Comparison of ENCODE assay signal across 1 cellular context in the genomic region with DNA sequence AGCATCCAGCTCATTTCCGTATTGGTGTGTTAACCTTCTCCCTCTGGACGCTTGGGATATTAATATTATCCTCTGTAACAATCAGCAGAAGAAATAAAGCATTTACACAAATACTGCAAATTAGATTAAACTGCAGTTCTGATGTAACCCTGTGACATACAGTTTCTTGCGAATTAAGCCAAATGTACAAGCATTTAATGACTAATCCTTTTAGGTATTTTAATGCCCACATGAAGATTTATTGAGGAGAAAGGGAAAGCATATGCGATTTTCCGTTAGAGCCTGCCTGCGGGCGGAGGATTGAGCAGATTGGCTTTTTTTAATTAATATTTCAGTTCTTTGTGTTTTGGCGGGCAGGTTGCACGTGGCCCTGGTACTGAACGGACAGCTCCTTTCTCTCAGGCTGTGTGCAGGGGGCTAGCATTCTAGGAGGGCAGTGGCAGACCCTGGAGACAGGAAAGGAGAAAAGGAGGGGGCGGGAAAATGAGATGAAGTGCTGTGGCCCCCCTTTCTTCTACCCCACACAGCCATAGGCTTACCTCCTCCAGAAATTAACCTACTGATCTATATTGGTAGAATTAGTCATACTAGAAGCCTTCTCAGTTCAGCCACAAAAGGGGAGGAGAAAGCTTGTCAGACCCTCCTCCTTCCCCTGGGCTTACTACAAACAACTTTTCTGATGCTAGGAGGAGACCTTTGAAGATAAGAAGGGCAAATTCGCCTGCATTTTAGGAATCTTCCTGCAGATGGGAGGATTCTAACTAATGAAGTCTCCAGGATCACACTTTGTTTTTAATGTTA.
TF ChIP-seq lines count a peak whose summit lies in the region.

No MANE protein-coding gene starts in this region.

TF ChIP-seq in SK-N-SH, 30 proteins besides CTCF, POLR2A, EP300 and RAD21 (continued from another document):
- TF ChIP-seq REST (IDR thresholded peaks at IDR 0.05; ENCODE audit: low read depth, low read length) (peak; percentile 90), GATA2 (CRISPR knock-in tag; IDR thresholded peaks at IDR 0.05) (no peak), TCF12 (IDR thresholded peaks at IDR 0.05) (no peak), USF2 (IDR thresholded peaks at IDR 0.05; ENCODE audit: borderline replicate concordance, low read depth, low read length) (no peak), FOSL2 (IDR thresholded peaks at IDR 0.05; ENCODE audit: borderline replicate concordance, low read depth) (no peak), MAX (IDR thresholded peaks at IDR 0.05; ENCODE audit: low read depth) (peak; percentile 50; the same call in 1 of the 2 replicates), TAF1 (IDR thresholded peaks at IDR 0.05; ENCODE audit: borderline replicate concordance, low read depth, low read length) (no peak), YY1 (IDR thresholded peaks at IDR 0.05; ENCODE audit: low read depth) (no peak), TEAD4 (IDR thresholded peaks at IDR 0.05; ENCODE audit: borderline replicate concordance, insufficient read depth) (no peak), EZH2phosphoT487 (IDR thresholded peaks at IDR 0.05; ENCODE audit: borderline replicate concordance, low read depth) (no peak), CHD2 (IDR thresholded peaks at IDR 0.05; ENCODE audit: low read length, partially characterized antibody) (no peak), MXI1 (IDR thresholded peaks at IDR 0.05; ENCODE audit: low read depth, low read length) (peak; percentile 61), SMC3 (IDR thresholded peaks at IDR 0.05; ENCODE audit: low read depth, low read length) (no peak), PBX3 (IDR thresholded peaks at IDR 0.05) (no peak), FOXM1 (IDR thresholded peaks at IDR 0.05; ENCODE audit: low read depth) (no peak), IRF3 (IDR thresholded peaks at IDR 0.05; ENCODE audit: low read depth, low read length) (no peak), FOXJ3 (CRISPR knock-in tag; IDR thresholded peaks at IDR 0.05) (no peak), RCOR1 (IDR thresholded peaks at IDR 0.05; ENCODE audit: low read length) (no peak), NRF1 (IDR thresholded peaks at IDR 0.05; ENCODE audit: low read depth, low read length) (no peak), ELF1 (IDR thresholded peaks at IDR 0.05) (no peak), GABPA (IDR thresholded peaks at IDR 0.05; ENCODE audit: low read depth) (no peak), MEF2A (IDR thresholded peaks at IDR 0.05; ENCODE audit: borderline replicate concordance, low read depth) (no peak), SIN3A (IDR thresholded peaks at IDR 0.05; ENCODE audit: borderline replicate concordance, low read depth, low read length) (no peak)
- TF ChIP-seq, protein P1, sequence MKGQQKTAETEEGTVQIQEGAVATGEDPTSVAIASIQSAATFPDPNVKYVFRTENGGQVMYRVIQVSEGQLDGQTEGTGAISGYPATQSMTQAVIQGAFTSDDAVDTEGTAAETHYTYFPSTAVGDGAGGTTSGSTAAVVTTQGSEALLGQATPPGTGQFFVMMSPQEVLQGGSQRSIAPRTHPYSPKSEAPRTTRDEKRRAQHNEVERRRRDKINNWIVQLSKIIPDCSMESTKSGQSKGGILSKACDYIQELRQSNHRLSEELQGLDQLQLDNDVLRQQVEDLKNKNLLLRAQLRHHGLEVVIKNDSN (IDR thresholded peaks at IDR 0.05; ENCODE audit: borderline replicate concordance, low read depth), result no peak
